Comparison of ENCODE assay signal across 8 cellular contexts in genomic region chr13:105506463-105506862, GRCh38.
"Had no signal": no experiment of that assay in that cellular context is flagged by ENCODE, and none has a peak within 500 bp of the region (broad histone marks: within the 10 kb centered on the region; RNA-seq: fewer than 3 reads in every experiment).

No MANE protein-coding gene starts in this region.

- FAIRE-seq: H1, H54, HTR-8/SVneo, K562 had no signal

- H3K9me3 Mint-ChIP-seq: GM23338, H9 had no signal

- H3K4me3 Mint-ChIP-seq: GM23338, H9 had no signal

- H3K27ac Mint-ChIP-seq: GM23338, H9 had no signal

- ATAC-seq: GM23338, K562 had no signal

- DNase-seq: H9, HCEC 1CT, IMR-90 had no signal

- H3K4me3 ChIP-seq: GM23338, K562 had no signal
